Comparison of ENCODE assay signal across 8 cellular contexts in the genomic region with DNA sequence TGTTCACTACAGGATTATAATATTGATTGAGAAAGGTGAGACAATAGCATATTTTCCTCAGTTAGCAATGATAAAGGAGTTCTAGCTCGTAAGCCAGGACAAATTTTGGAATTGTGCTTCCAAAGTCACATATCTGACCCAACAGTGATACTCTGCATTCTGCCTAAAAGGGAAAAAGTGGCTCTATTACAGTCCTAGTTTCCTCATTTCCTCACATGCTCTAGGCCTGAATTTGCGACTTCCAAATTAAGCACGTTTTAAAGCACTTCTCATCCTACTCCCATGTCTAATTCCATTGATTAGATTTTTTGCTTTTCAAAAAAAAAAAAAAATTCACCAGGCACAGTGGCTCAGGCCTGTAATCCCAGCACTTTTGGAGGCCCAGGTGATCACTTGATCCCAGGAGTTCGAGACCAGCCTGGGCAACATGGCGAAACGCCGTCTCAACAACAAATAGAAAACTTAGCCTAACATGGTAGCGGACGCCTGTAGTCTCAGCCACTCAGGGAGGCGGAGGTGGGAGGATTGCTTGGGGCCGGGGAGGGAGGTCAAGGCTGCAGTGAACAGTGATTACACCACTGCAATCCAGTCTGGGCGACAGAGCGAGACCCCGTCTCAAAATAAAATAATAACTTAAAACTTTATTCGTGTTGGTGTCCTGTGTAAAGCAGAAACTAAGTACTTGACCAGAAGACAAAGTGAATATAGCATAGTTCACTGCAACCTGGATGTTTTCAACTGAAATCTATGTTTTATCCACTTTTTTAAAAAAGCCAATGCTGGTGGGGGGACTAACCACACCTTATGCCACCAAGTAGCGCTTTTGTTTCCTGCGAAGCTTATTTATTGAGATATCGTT. TPM values are rescaled to one million over a fixed set of nuclear protein-coding genes. Genes with fewer than 3 reads are reported as not detected.
DNase-seq lines count a peak whose midpoint lies in the region; ATAC-seq and TF ChIP-seq lines count a peak whose summit lies in the region.

No MANE protein-coding gene starts in this region.

- no TSS peak for BruUV-seq in IMR-90 (replicated peaks; lab: Mats Ljungman, UMichigan)

- dilution Hi-C loops in IMR-90 (cut with HindIII; ENCODE audit: low sequenced_read_pairs, unreplicated experiment) = no loop called here

- H3K27ac ChIP-seq in IMR-90 (ENCODE audit: insufficient read depth, low read length) (no peak overlapping the region), mesenchymal stem cell (ENCODE audit: low read length, poor library complexity, severe bottlenecking) (no peak overlapping the region)

- no peak for TF ChIP-seq POLR2A in IMR-90 (IDR thresholded peaks at IDR 0.05; ENCODE audit: low read depth, low read length)

- H2AK5ac ChIP-seq in IMR-90 (ENCODE audit: low read depth, low read length) (no peak overlapping the region), mesenchymal stem cell (ENCODE audit: low read length, severe bottlenecking) (no peak overlapping the region)

- H3K36me3 ChIP-seq in IMR-90 (ENCODE audit: control insufficient read depth, insufficient read depth, low read length) = no peaks in the 10 kb centered on the region
- no peaks in the 10 kb centered on the region for H3K36me3 ChIP-seq in mesenchymal stem cell (ENCODE audit: control insufficient read depth in 1 of 2, insufficient read depth in 2 of 2, low read depth in 1 of 2, low read length in 2 of 2)

- H3K4me2 ChIP-seq in IMR-90 (ENCODE audit: low read depth, low read length) (peak overlapping the region; percentile 91), mesenchymal stem cell (ENCODE audit: low read length, poor library complexity, severe bottlenecking) (peak overlapping the region; percentile 89)

- no peak overlapping the region for H2BK12ac ChIP-seq in mesenchymal stem cell (ENCODE audit: low read length in 2 of 2)

- no peak overlapping the region for H3K56ac ChIP-seq in IMR-90 (ENCODE audit: extremely low read depth, insufficient read depth, low read length)

- peaks cover under 1% of the 10 kb centered on the region; the same call in 1 of the 2 replicates for H4K20me1 ChIP-seq in IMR-90 (ENCODE audit: insufficient read depth, low read length)

- H3K79me1 ChIP-seq in IMR-90 (ENCODE audit: low read depth in 1 of 2, low read length in 2 of 2) (peaks cover 10 to 29% of the 10 kb centered on the region in 2 experiments), mesenchymal stem cell (replicated peaks; ENCODE audit: low read length, poor library complexity, severe bottlenecking) (no peaks in the 10 kb centered on the region)

- no peak overlapping the region for H2AK9ac ChIP-seq in IMR-90 (replicated peaks; ENCODE audit: low read depth, low read length, poor library complexity)

- H2AFZ ChIP-seq in IMR-90 (replicated peaks; ENCODE audit: low read length, poor library complexity) (no peak overlapping the region), mesenchymal stem cell (ENCODE audit: low read depth, low read length) (no peak overlapping the region)

- no peak overlapping the region for H2BK20ac ChIP-seq in IMR-90 (ENCODE audit: low read depth, low read length)

- H3K14ac ChIP-seq in IMR-90 (replicated peaks; ENCODE audit: low read depth, low read length) (no peak overlapping the region), mesenchymal stem cell (ENCODE audit: low read length in 2 of 2) (no peak overlapping the region)

- H3K27me3 ChIP-seq in IMR-90 (ENCODE audit: control insufficient read depth, insufficient read depth, low read length) = no peaks in the 10 kb centered on the region
- no peaks in the 10 kb centered on the region for H3K27me3 ChIP-seq in mesenchymal stem cell (ENCODE audit: control insufficient read depth in 1 of 2, insufficient read depth in 1 of 2, low read length in 2 of 2)

- H3K4ac ChIP-seq in IMR-90 (ENCODE audit: low read depth, low read length) (no peak overlapping the region), mesenchymal stem cell (ENCODE audit: low read depth in 1 of 2, low read length in 2 of 2) (no peak overlapping the region)

- H4K8ac ChIP-seq in IMR-90 (ENCODE audit: low read depth in 2 of 2, low read length in 2 of 2) (0 out of 4 replicates have a peak overlapping the region, but pooled peaks of 1 of the 2 experiments have one; percentile 91), mesenchymal stem cell (ENCODE audit: low read length) (no peak overlapping the region)

- H4K5ac ChIP-seq in IMR-90 (ENCODE audit: low read depth, low read length) = no peak overlapping the region; the same call in none of the 2 replicates

- TF ChIP-seq CTCF in IMR-90 (conservative IDR thresholded peaks at IDR 0.05; ENCODE audit: low read depth, low read length) (no peak), astrocyte of the spinal cord (IDR thresholded peaks at IDR 0.05; ENCODE audit: low read depth, low read length) (no peak)

- peak overlapping the region; percentile 81 for H3K4me3 ChIP-seq in IMR-90 (ENCODE audit: insufficient read depth, low read depth, low read length)
- peak overlapping the region; percentile 98 for H3K4me3 ChIP-seq in astrocyte of the spinal cord (ENCODE audit: low read depth, low read length)
- H3K4me3 ChIP-seq in mesenchymal stem cell (ENCODE audit: insufficient read depth in 1 of 2, low read depth in 1 of 2, low read length in 2 of 2) = peak overlapping the region in 1 of 2 experiments; percentile 99

- H4K91ac ChIP-seq in IMR-90 (ENCODE audit: insufficient read depth, low read depth, low read length) (no peak overlapping the region), mesenchymal stem cell (ENCODE audit: low read length) (no peak overlapping the region)

- POLR2A ChIA-PET in IMR-90 (lab: Charles Lee; ENCODE audit: unreplicated experiment) = no interaction called here

- H2BK15ac ChIP-seq in IMR-90 (ENCODE audit: low read depth, low read length) (no peak overlapping the region), mesenchymal stem cell (ENCODE audit: low read depth, poor library complexity, severe bottlenecking) (no peak overlapping the region)

- H3K9ac ChIP-seq in IMR-90 (ENCODE audit: low read depth, low read length) (peak overlapping the region; percentile 92), mesenchymal stem cell (ENCODE audit: low read length) (peak overlapping the region; percentile 99)

- CTCF ChIA-PET in IMR-90 (lab: Yijun Ruan, JAX) = no interaction called here

- in situ Hi-C loops in Caki2 (cut with HindIII; ENCODE audit: low pct_unique_long_range_greater_than_20kb, low sequenced_read_pairs) (no loop called here), IMR-90 (cut with MboI; ENCODE audit: low sequenced_read_pairs) (no loop called here), astrocyte of the spinal cord (cut with HindIII; ENCODE audit: low sequenced_read_pairs) (no loop called here)

- H2BK5ac ChIP-seq in IMR-90 (ENCODE audit: low read depth, low read length, poor library complexity, severe bottlenecking) (no peak overlapping the region), mesenchymal stem cell (ENCODE audit: low read depth, low read length, poor library complexity, severe bottlenecking) (no peak overlapping the region)

- no peaks in the 10 kb centered on the region for H3K9me3 ChIP-seq in IMR-90 (ENCODE audit: control insufficient read depth, insufficient read depth, low read length)
- no peaks in the 10 kb centered on the region for H3K9me3 ChIP-seq in mesenchymal stem cell (ENCODE audit: control insufficient read depth, low read length)

- 80% methylated on average over 2 of the region's 18 CpGs; no CpG with 5 or more reads in 1 of the 2 experiments for WGBS in IMR-90 (ENCODE audit: extremely low coverage in 2 of 2, insufficient read length in 1 of 2), 2 experiments
- 75% methylated on average over 12 of the region's 18 CpGs for WGBS in mesenchymal stem cell

- DNase-seq in Caki2 (ENCODE audit: low read depth) (peak; percentile 27), IMR-90 (no peak), astrocyte of the spinal cord (ENCODE audit: low read depth, low spot score) (no peak), mesenchymal stem cell (peak; percentile 23), middle frontal gyrus (ENCODE audit: extremely low spot score, low spot score) (no peak), mucosa of gallbladder (ENCODE audit: low spot score) (no peak), epidermal melanocyte (ENCODE audit: insufficient read length, low spot score) (no peak), anterior cingulate cortex (lab: John Stamatoyannopoulos, UW) (no peak)

- no peaks in the 10 kb centered on the region for H3K9me1 ChIP-seq in IMR-90 (ENCODE audit: insufficient read depth, low read length)

- H3K23ac ChIP-seq in IMR-90 (ENCODE audit: low read depth, low read length) = peak overlapping the region; percentile 95; the same call in 1 of the 2 replicates
- H3K23ac ChIP-seq in mesenchymal stem cell (ENCODE audit: low read length in 2 of 2) = no peak overlapping the region

- intact Hi-C loops in IMR-90 (cut with micrococcal nuclease) = no loop called here

- no peak for ATAC-seq in IMR-90 (ENCODE audit: low read depth)

- no peak for TF ChIP-seq RAD21 in IMR-90 (IDR thresholded peaks at IDR 0.05; ENCODE audit: low read length)

- H2BK120ac ChIP-seq in IMR-90 (ENCODE audit: low read depth, low read length) = no peak overlapping the region
- H2BK120ac ChIP-seq in mesenchymal stem cell (ENCODE audit: low read depth, low read length) = no peak overlapping the region

- H3K18ac ChIP-seq in IMR-90 (ENCODE audit: low read depth, low read length) = no peak overlapping the region
- H3K18ac ChIP-seq in mesenchymal stem cell (ENCODE audit: low read depth in 1 of 2, low read length in 2 of 2) = no peak overlapping the region

- no peaks in the 10 kb centered on the region for H3K4me1 ChIP-seq in IMR-90 (ENCODE audit: control insufficient read depth, insufficient read depth, low read length)
- peaks cover 4% of the 10 kb centered on the region for H3K4me1 ChIP-seq in mesenchymal stem cell (ENCODE audit: control insufficient read depth, insufficient read depth, low read depth, low read length)

TF ChIP-seq in IMR-90, 13 proteins besides CTCF, POLR2A, EP300 and RAD21 (continues in another document):
- TF ChIP-seq MAZ (IDR thresholded peaks at IDR 0.05; ENCODE audit: borderline replicate concordance, low read depth, low read length) (no peak), SMC3 (IDR thresholded peaks at IDR 0.05; ENCODE audit: low read depth, low read length) (no peak)

RNA-seq across cellular contexts. Expression of a gene that starts 1.5 kb away (rescaled TPM):
- total RNA-seq in Caki2 (2014; rRNA removed; shearing (Covaris generic); ENCODE audit: low replicate concordance) = 10.0 and 11.8 TPM in 2 replicates
- total RNA-seq in IMR-90 (2012; rRNA removed) = 4.5 and 11.4 TPM in 2 replicates
- polyA plus RNA-seq in IMR-90 (2012; rRNA removed) = 2.2 and 3.1 TPM in 2 replicates
- polyA plus RNA-seq in IMR-90 (2012; cell fraction: cytosol; rRNA removed) = 0.22 and 0.25 TPM in 2 replicates
- 2.4 and 3.6 TPM in 2 replicates for polyA plus RNA-seq in IMR-90 (2012; cell fraction: nucleus; rRNA removed; ENCODE audit: low replicate concordance)
- 10.5 TPM for polyA plus RNA-seq in mesenchymal stem cell (2013, experiment 1 of 2)
- 11.2 TPM for polyA plus RNA-seq in mesenchymal stem cell (2013, experiment 2 of 2)
- 15.4 TPM for total RNA-seq in mucosa of gallbladder

RNA-seq across cellular contexts. Expression of a gene that starts 13.2 kb away (rescaled TPM):
- total RNA-seq in Caki2 (2014; rRNA removed; shearing (Covaris generic); ENCODE audit: low replicate concordance) = 7.2 and 11.1 TPM in 2 replicates
- 6.8 and 24.7 TPM in 2 replicates for total RNA-seq in IMR-90 (2012; rRNA removed)
- polyA plus RNA-seq in IMR-90 (2012; rRNA removed) = 18.9 and 19.8 TPM in 2 replicates
- polyA plus RNA-seq in IMR-90 (2012; cell fraction: cytosol; rRNA removed) = 5.6 and 13.1 TPM in 2 replicates
- polyA plus RNA-seq in IMR-90 (2012; cell fraction: nucleus; rRNA removed; ENCODE audit: low replicate concordance) = 0.53 and 2.4 TPM in 2 replicates
- polyA plus RNA-seq in mesenchymal stem cell (2013, experiment 1 of 2) = 61.4 TPM
- 62.3 TPM for polyA plus RNA-seq in mesenchymal stem cell (2013, experiment 2 of 2)
- 29.9 TPM for total RNA-seq in mucosa of gallbladder

Comparison
In these comparisons a context has a peak if more than half of its experiments do, and no peak if none do; other contexts are left out.
1. DNase-seq: peak in Caki2 (single experiment) and mesenchymal stem cell (single experiment); none in IMR-90 (single experiment), astrocyte of the spinal cord (single experiment), middle frontal gyrus (single experiment), mucosa of gallbladder (single experiment), epidermal melanocyte (single experiment) and anterior cingulate cortex (0 of 58).